ENCODE assay signal across 10 cellular contexts in genomic region chr3:149815318-149815717, GRCh38. TPM values are rescaled to one million over a fixed set of nuclear protein-coding genes. Genes with fewer than 3 reads are reported as not detected.
A peak's percentile ranks its signal among the peaks of the same experiment; 100 is the strongest.
DNase-seq lines count a peak whose midpoint lies in the region; ATAC-seq, FAIRE-seq and TF ChIP-seq lines count a peak whose summit lies in the region.
"Had no signal": no experiment of that assay in that cellular context is flagged by ENCODE, and none has a peak within 500 bp of the region (broad histone marks: within the 10 kb centered on the region; RNA-seq: fewer than 3 reads in every experiment).

No MANE protein-coding gene starts in this region.

- DNase-seq in CD1c-positive myeloid dendritic cell (ENCODE audit: extremely low spot score) (peak; percentile 92), astrocyte (ENCODE audit: low read depth) (no peak), naive B cell (peak; percentile 14), left lobe of liver (ENCODE audit: low spot score) (no peak), Caco-2 (no peak)

- ATAC-seq in naive B cell (ENCODE audit: low read depth in 2 of 2) (no peak), left lobe of liver (no peak), GM19463 (IDR thresholded peaks at IDR 0.05; ENCODE audit: unreplicated experiment) (no peak), GM21423 (IDR thresholded peaks at IDR 0.05; ENCODE audit: unreplicated experiment) (no peak)
- ATAC-seq: K562 had no signal

- H3K4me3 Mint-ChIP-seq in astrocyte (ENCODE audit: unreplicated experiment) (peak overlapping the region; percentile 94), naive B cell (peak overlapping the region; percentile 17 to 100 (median 99)), Caco-2 (ENCODE audit: unreplicated experiment) (no peak overlapping the region)

- no peaks in the 10 kb centered on the region for H3K27me3 ChIP-seq in Loucy (ENCODE audit: insufficient read depth, low read length, poor library complexity, severe bottlenecking)
- no peaks in the 10 kb centered on the region for H3K27me3 ChIP-seq in astrocyte (ENCODE audit: insufficient read depth, low read length)
- no peaks in the 10 kb centered on the region for H3K27me3 ChIP-seq in Caco-2 (replicated peaks; ENCODE audit: control insufficient read depth, insufficient read depth, low read length)

- POLR2A ChIA-PET in Caco-2 (lab: Charles Lee) = no interaction called here

- H3K36me3 ChIP-seq in Loucy (ENCODE audit: insufficient read depth, low read length) (no peaks in the 10 kb centered on the region), astrocyte (ENCODE audit: insufficient read depth, low read length) (no peaks in the 10 kb centered on the region), Caco-2 (ENCODE audit: control insufficient read depth, insufficient read depth, low read length) (no peaks in the 10 kb centered on the region)

- H3K9me3 Mint-ChIP-seq in astrocyte (ENCODE audit: unreplicated experiment) (no peaks in the 10 kb centered on the region), naive B cell (peaks cover 0 to 2% (median 0%) of the 10 kb centered on the region in 7 donors), Caco-2 (ENCODE audit: unreplicated experiment) (no peaks in the 10 kb centered on the region)

- H3K4me1 ChIP-seq in Loucy (ENCODE audit: insufficient read depth, low read length, poor library complexity, severe bottlenecking) (peaks cover 48% of the 10 kb centered on the region), astrocyte (ENCODE audit: insufficient read depth, low read length) (peaks cover 15% of the 10 kb centered on the region), Caco-2 (peaks cover 6% of the 10 kb centered on the region)

- H3K4me3 ChIP-seq in Loucy (ENCODE audit: low read length, poor library complexity, severe bottlenecking) = peak overlapping the region; percentile 94
- H3K4me3 ChIP-seq in astrocyte (ENCODE audit: insufficient read depth, low read depth, low read length) = no peak overlapping the region
- no peak overlapping the region for H3K4me3 ChIP-seq in Caco-2 (ENCODE audit: low read depth, low read length)
- H3K4me3 ChIP-seq: K562 had no signal

- no peak overlapping the region for H2AFZ ChIP-seq in Loucy (ENCODE audit: low read length)
- no peak overlapping the region for H2AFZ ChIP-seq in astrocyte (ENCODE audit: low read depth, low read length)

- H3K27ac ChIP-seq in astrocyte (ENCODE audit: low read depth, low read length) = no peak overlapping the region

- no TSS peak for BruUV-seq in Caco-2 (replicated peaks; lab: Mats Ljungman, UMichigan)

- H3K9ac ChIP-seq in Loucy (ENCODE audit: low read depth, low read length, poor library complexity, severe bottlenecking) (peak overlapping the region; percentile 81), astrocyte (ENCODE audit: low read length) (no peak overlapping the region)

- H3K79me2 ChIP-seq in Loucy (ENCODE audit: insufficient read depth, low read length) (peaks cover 56% of the 10 kb centered on the region), astrocyte (ENCODE audit: insufficient read depth, low read length) (peaks cover 63% of the 10 kb centered on the region)

- H3K27ac Mint-ChIP-seq in astrocyte (ENCODE audit: unreplicated experiment) = no peak overlapping the region
- peak overlapping the region in 2 of 6 donors; percentile 5 to 92 for H3K27ac Mint-ChIP-seq in naive B cell
- no peak overlapping the region for H3K27ac Mint-ChIP-seq in Caco-2 (ENCODE audit: unreplicated experiment)

- peaks cover 30% of the 10 kb centered on the region for H3K4me1 Mint-ChIP-seq in astrocyte (ENCODE audit: low read depth, unreplicated experiment)
- H3K4me1 Mint-ChIP-seq in naive B cell = peaks cover 61 to 68% (median 63%) of the 10 kb centered on the region in 3 donors
- H3K4me1 Mint-ChIP-seq in Caco-2 (ENCODE audit: low read depth, unreplicated experiment) = peaks cover 8% of the 10 kb centered on the region

- intact Hi-C loops in Caco-2 (cut with micrococcal nuclease; ENCODE audit: unreplicated experiment) = no loop called here

- CTCF ChIA-PET in Caco-2 (lab: Charles Lee) = no interaction called here

- peak overlapping the region; percentile 90 for H3K4me2 ChIP-seq in Loucy (ENCODE audit: low read depth, low read length, poor library complexity, severe bottlenecking)
- H3K4me2 ChIP-seq in astrocyte (ENCODE audit: low read length) = peak overlapping the region; percentile 93

- H3K36me3 Mint-ChIP-seq in astrocyte (ENCODE audit: low read depth, unreplicated experiment) = no peaks in the 10 kb centered on the region
- peaks cover 0 to 4% of the 10 kb centered on the region in 2 donors for H3K36me3 Mint-ChIP-seq in naive B cell
- H3K36me3 Mint-ChIP-seq in Caco-2 (ENCODE audit: insufficient read depth, unreplicated experiment) = peaks cover 10% of the 10 kb centered on the region

- no peaks in the 10 kb centered on the region for H3K9me3 ChIP-seq in Loucy (ENCODE audit: insufficient read depth, low read depth, low read length)
- H3K9me3 ChIP-seq in astrocyte (ENCODE audit: insufficient read depth, low read depth, low read length) = no peaks in the 10 kb centered on the region
- no peaks in the 10 kb centered on the region for H3K9me3 ChIP-seq in Caco-2

- peaks cover 7% of the 10 kb centered on the region; the same call in 1 of the 2 replicates for H3F3A ChIP-seq in Loucy (ENCODE audit: low read depth)

- H3K9me2 ChIP-seq in Loucy (replicated peaks; ENCODE audit: low read depth, low read length) = no peaks in the 10 kb centered on the region

- H3K27me3 Mint-ChIP-seq in astrocyte (ENCODE audit: low read depth, unreplicated experiment) = no peaks in the 10 kb centered on the region
- H3K27me3 Mint-ChIP-seq in naive B cell = no peaks in the 10 kb centered on the region
- no peaks in the 10 kb centered on the region for H3K27me3 Mint-ChIP-seq in Caco-2 (ENCODE audit: insufficient read depth, unreplicated experiment)

- peaks cover 30% of the 10 kb centered on the region for H4K20me1 ChIP-seq in Loucy (ENCODE audit: insufficient read depth, low read length, poor library complexity, severe bottlenecking)
- H4K20me1 ChIP-seq in astrocyte (ENCODE audit: insufficient read depth, low read length) = peaks cover 60% of the 10 kb centered on the region

- FAIRE-seq in astrocyte (lab: Jason Lieb, UNC) = no peak
- FAIRE-seq: K562 had no signal

- no peak for TF ChIP-seq CTCF in Loucy (conservative IDR thresholded peaks at IDR 0.05; ENCODE audit: low read length)
- TF ChIP-seq CTCF in astrocyte (IDR thresholded peaks at IDR 0.05; ENCODE audit: insufficient read depth, low read depth, low read length) = no peak
- no peak for TF ChIP-seq CTCF in Caco-2 (IDR thresholded peaks at IDR 0.05; ENCODE audit: insufficient read depth in 1 of 2, low read depth in 1 of 2, low read length in 1 of 2, severe bottlenecking in 1 of 2, unreplicated experiment in 1 of 2)

RNA-seq across cellular contexts. Expression of gene RNF13, which starts 2.3 kb away (rescaled TPM):
- 44.2 and 49.9 TPM in 2 replicates for total RNA-seq in astrocyte
- 100 to 1,000 TPM; 162 to 235 (median 220) TPM for polyA plus RNA-seq in naive B cell (ENCODE audit: low read depth in 6 of 6)
- 36.7 TPM for total RNA-seq in left lobe of liver
- 35.6 and 44.2 TPM in 2 replicates for total RNA-seq in Caco-2 (2022)

RNA-seq across cellular contexts. Expression of gene ANKUB1, which starts 23.0 kb away (rescaled TPM):
- total RNA-seq in astrocyte (not detected in 2 replicates), left lobe of liver (not detected), Caco-2 (2022) (not detected in 2 replicates)
- 1 to 10 TPM in 1 of 6 donors, under 1 TPM in 2, not detected in 3; 0.35 to 2.6 (median 0.71) TPM for polyA plus RNA-seq in naive B cell (ENCODE audit: low read depth in 6 of 6)
- total RNA-seq: K562; T-helper 2 cell treated with Interferon-gamma antibody and Interleukin-4, amounts not matched to agents 100 ng/mL and 5 ng/mL, for 36 hours had no signal
- polyA plus RNA-seq: K562 had no signal

Comparison
In these comparisons a context has a peak if more than half of its experiments do, and no peak if none do; other contexts are left out.
1. DNase-seq: peak in CD1c-positive myeloid dendritic cell (single experiment) and naive B cell (single experiment); none in astrocyte (single experiment), left lobe of liver (single experiment) and Caco-2 (0 of 2).